Comparison of ENCODE assay signal across 14 cellular contexts in genomic region chr3:172056416-172056815, GRCh38. TPM values are rescaled to one million over a fixed set of nuclear protein-coding genes. Genes with fewer than 3 reads are reported as not detected.
DNase-seq lines count a peak whose midpoint lies in the region; ATAC-seq and TF ChIP-seq lines count a peak whose summit lies in the region.
"Had no signal": no experiment of that assay in that cellular context is flagged by ENCODE, and none has a peak within 500 bp of the region (broad histone marks: within the 10 kb centered on the region; RNA-seq: fewer than 3 reads in every experiment).

No MANE protein-coding gene starts in this region.

- H3K4me1 Mint-ChIP-seq in CD4-positive, CD25-positive, alpha-beta regulatory T cell = peaks cover 24 to 58% (median 45%) of the 10 kb centered on the region in 4 donors
- peaks cover 80 to 96% of the 10 kb centered on the region in 2 donors for H3K4me1 Mint-ChIP-seq in immature natural killer cell
- peaks cover 28% of the 10 kb centered on the region for H3K4me1 Mint-ChIP-seq in CD8-positive, alpha-beta T cell (ENCODE audit: low read depth)

- H3K27ac ChIP-seq in CD4-positive, CD25-positive, alpha-beta regulatory T cell (ENCODE audit: insufficient read depth, low read length, poor library complexity, severe bottlenecking) = no peak overlapping the region
- H3K27ac ChIP-seq in sigmoid colon = peak overlapping the region in 3 of 4 donors; percentile 23 to 52 (median 48)
- H3K27ac ChIP-seq in CD8-positive, alpha-beta T cell (ENCODE audit: low read depth, low read length) = no peak overlapping the region
- H3K27ac ChIP-seq: KMS-11 had no signal

- no peak for ATAC-seq in CD4-positive, CD25-positive, alpha-beta regulatory T cell (ENCODE audit: low read depth in 2 of 2)
- peak; percentile 43 for ATAC-seq in HG03565 (IDR thresholded peaks at IDR 0.05; ENCODE audit: unreplicated experiment)
- ATAC-seq in GM21423 (IDR thresholded peaks at IDR 0.05; ENCODE audit: unreplicated experiment) = no peak
- ATAC-seq in CD8-positive, alpha-beta T cell = no peak
- ATAC-seq in HG03520 (IDR thresholded peaks at IDR 0.05; ENCODE audit: unreplicated experiment) = no peak

- POLR2A ChIA-PET in CD8-positive, alpha-beta T cell (lab: Charles Lee) = no interaction called here

- intact Hi-C loops in sigmoid colon (cut with DNase I) = no loop called here
- intact Hi-C loops in CD8-positive, alpha-beta T cell (cut with DNase I, micrococcal nuclease) = no loop called here

- H3K4me3 ChIP-seq in CD4-positive, CD25-positive, alpha-beta regulatory T cell (ENCODE audit: low read depth, low read length) = no peak overlapping the region
- H3K4me3 ChIP-seq in sigmoid colon = no peak overlapping the region
- no peak overlapping the region for H3K4me3 ChIP-seq in CD8-positive, alpha-beta T cell (ENCODE audit: low read depth, low read length)

- H3K9me3 ChIP-seq in CD4-positive, CD25-positive, alpha-beta regulatory T cell (ENCODE audit: control insufficient read depth in 2 of 2, low read length in 2 of 2) = no peaks in the 10 kb centered on the region
- H3K9me3 ChIP-seq in sigmoid colon = no peaks in the 10 kb centered on the region
- no peaks in the 10 kb centered on the region for H3K9me3 ChIP-seq in CD8-positive, alpha-beta T cell (ENCODE audit: low read length)

- peak overlapping the region; percentile 20 to 56 (median 42) for H3K4me3 Mint-ChIP-seq in CD4-positive, CD25-positive, alpha-beta regulatory T cell
- H3K4me3 Mint-ChIP-seq in immature natural killer cell = peak overlapping the region; percentile 39 to 72 (median 46)
- no peak overlapping the region for H3K4me3 Mint-ChIP-seq in CD8-positive, alpha-beta T cell

- TF ChIP-seq EP300 in sigmoid colon (IDR thresholded peaks at IDR 0.05) = no peak

- CTCF ChIA-PET in CD8-positive, alpha-beta T cell (lab: Charles Lee) = interaction anchor here (0.6 kb wide), 1 partner anchor 15 kb away, joined by 3 read pairs; no protein-coding TSS in a partner anchor

- peaks cover 16% of the 10 kb centered on the region for H3K36me3 Mint-ChIP-seq in CD4-positive, CD25-positive, alpha-beta regulatory T cell
- peaks cover 4 to 8% (median 6%) of the 10 kb centered on the region in 3 donors for H3K36me3 Mint-ChIP-seq in immature natural killer cell
- peaks cover 6% of the 10 kb centered on the region for H3K36me3 Mint-ChIP-seq in CD8-positive, alpha-beta T cell

- H3K9me3 Mint-ChIP-seq in CD4-positive, CD25-positive, alpha-beta regulatory T cell = no peaks in the 10 kb centered on the region
- H3K9me3 Mint-ChIP-seq in immature natural killer cell = no peaks in the 10 kb centered on the region
- H3K9me3 Mint-ChIP-seq in CD8-positive, alpha-beta T cell = no peaks in the 10 kb centered on the region

- H3K27me3 ChIP-seq in CD4-positive, CD25-positive, alpha-beta regulatory T cell (ENCODE audit: control insufficient read depth, insufficient read depth, low read length) = no peaks in the 10 kb centered on the region
- no peaks in the 10 kb centered on the region for H3K27me3 ChIP-seq in sigmoid colon
- no peaks in the 10 kb centered on the region for H3K27me3 ChIP-seq in CD8-positive, alpha-beta T cell (ENCODE audit: insufficient read depth, low read length)

- peak in 1 of 3 donors; percentile 44 for DNase-seq in CD4-positive, CD25-positive, alpha-beta regulatory T cell
- DNase-seq in immature natural killer cell (no peak), sigmoid colon (no peak), NCI-H1930 (lab: John Stamatoyannopoulos, UW) (no peak)
- DNase-seq in CD8-positive, alpha-beta T cell = no peak
- DNase-seq: activated CD4-positive, alpha-beta T cell treated with anti-CD3 and anti-CD28 coated beads for 1 hour; activated CD8-positive, alpha-beta memory T cell treated with anti-CD3 and anti-CD28 coated beads, Interleukin-2, amount 50 U/mL, for 4 hours; activated naive CD4-positive, alpha-beta T cell treated with anti-CD3 and anti-CD28 coated beads, Interleukin-2, amount 50 U/mL, for 16 hours; SHP77; stimulated activated naive CD8-positive, alpha-beta T cell treated with anti-CD3 and anti-CD28 coated beads, Interleukin-15, Interleukin-2, amounts not matched to agents 100 U/mL and 50 U/mL, for 24 hours had no signal

- TF ChIP-seq CTCF in sigmoid colon (IDR thresholded peaks at IDR 0.05) = no peak
- no peak for TF ChIP-seq CTCF in CD8-positive, alpha-beta T cell (IDR thresholded peaks at IDR 0.05)

- TF ChIP-seq POLR2A in sigmoid colon (IDR thresholded peaks at IDR 0.05) = no peak

- H3K36me3 ChIP-seq in CD4-positive, CD25-positive, alpha-beta regulatory T cell (ENCODE audit: control insufficient read depth, insufficient read depth, low read length) = no peaks in the 10 kb centered on the region
- peaks cover 0 to under 1% (median 0%) of the 10 kb centered on the region in 4 donors for H3K36me3 ChIP-seq in sigmoid colon
- H3K36me3 ChIP-seq in CD8-positive, alpha-beta T cell (ENCODE audit: insufficient read depth, low read length) = no peaks in the 10 kb centered on the region

- H3K27me3 Mint-ChIP-seq in CD4-positive, CD25-positive, alpha-beta regulatory T cell = no peaks in the 10 kb centered on the region
- peaks cover 0 to 2% (median 0%) of the 10 kb centered on the region in 3 donors for H3K27me3 Mint-ChIP-seq in immature natural killer cell (ENCODE audit: low read depth in 3 of 3)
- no peaks in the 10 kb centered on the region for H3K27me3 Mint-ChIP-seq in CD8-positive, alpha-beta T cell (ENCODE audit: low read depth)

- peak overlapping the region in 2 of 3 donors; percentile 65 to 82 for H3K27ac Mint-ChIP-seq in CD4-positive, CD25-positive, alpha-beta regulatory T cell
- H3K27ac Mint-ChIP-seq in immature natural killer cell = peak overlapping the region; percentile 75 to 92 (median 88)
- H3K27ac Mint-ChIP-seq in CD8-positive, alpha-beta T cell = no peak overlapping the region

- peaks cover 33% of the 10 kb centered on the region for H3K4me1 ChIP-seq in CD4-positive, CD25-positive, alpha-beta regulatory T cell (ENCODE audit: control insufficient read depth, insufficient read depth, low read length, poor library complexity, severe bottlenecking)
- H3K4me1 ChIP-seq in sigmoid colon = peaks cover 0 to 66% (median 49%) of the 10 kb centered on the region in 4 donors
- peaks cover 13% of the 10 kb centered on the region for H3K4me1 ChIP-seq in CD8-positive, alpha-beta T cell (ENCODE audit: insufficient read depth, low read length)

- WGBS in sigmoid colon, 2 donors = 30 to 69% methylated on average over 3 of the region's 3 CpGs

RNA-seq across cellular contexts. Expression of gene FNDC3B, which starts 17.0 kb away (rescaled TPM):
- total RNA-seq in CD4-positive, CD25-positive, alpha-beta regulatory T cell = 31.8 TPM
- 10 to 100 TPM in 2 of 4 donors, 1 to 10 TPM in 2; 6.8 to 17.1 (median 10.5) TPM for polyA plus RNA-seq in CD4-positive, CD25-positive, alpha-beta regulatory T cell
- polyA plus RNA-seq in immature natural killer cell (10 to 100 TPM; 19.7 to 46.1 (median 24.4) TPM), sigmoid colon (10 to 100 TPM; 16.2 to 25.7 (median 18.0) TPM)
- 10 to 100 TPM; 50.3 to 93.9 (median 63.0) TPM for total RNA-seq in sigmoid colon
- 10 to 100 TPM; 13.2 to 14.4 TPM for total RNA-seq in CD8-positive, alpha-beta T cell

Comparison
In these comparisons a context has a peak if more than half of its experiments do, and no peak if none do; other contexts are left out.
1. H3K27ac ChIP-seq: peak in sigmoid colon (3 of 4); none in CD4-positive, CD25-positive, alpha-beta regulatory T cell (single experiment) and CD8-positive, alpha-beta T cell (single experiment).